In the genomic region with DNA sequence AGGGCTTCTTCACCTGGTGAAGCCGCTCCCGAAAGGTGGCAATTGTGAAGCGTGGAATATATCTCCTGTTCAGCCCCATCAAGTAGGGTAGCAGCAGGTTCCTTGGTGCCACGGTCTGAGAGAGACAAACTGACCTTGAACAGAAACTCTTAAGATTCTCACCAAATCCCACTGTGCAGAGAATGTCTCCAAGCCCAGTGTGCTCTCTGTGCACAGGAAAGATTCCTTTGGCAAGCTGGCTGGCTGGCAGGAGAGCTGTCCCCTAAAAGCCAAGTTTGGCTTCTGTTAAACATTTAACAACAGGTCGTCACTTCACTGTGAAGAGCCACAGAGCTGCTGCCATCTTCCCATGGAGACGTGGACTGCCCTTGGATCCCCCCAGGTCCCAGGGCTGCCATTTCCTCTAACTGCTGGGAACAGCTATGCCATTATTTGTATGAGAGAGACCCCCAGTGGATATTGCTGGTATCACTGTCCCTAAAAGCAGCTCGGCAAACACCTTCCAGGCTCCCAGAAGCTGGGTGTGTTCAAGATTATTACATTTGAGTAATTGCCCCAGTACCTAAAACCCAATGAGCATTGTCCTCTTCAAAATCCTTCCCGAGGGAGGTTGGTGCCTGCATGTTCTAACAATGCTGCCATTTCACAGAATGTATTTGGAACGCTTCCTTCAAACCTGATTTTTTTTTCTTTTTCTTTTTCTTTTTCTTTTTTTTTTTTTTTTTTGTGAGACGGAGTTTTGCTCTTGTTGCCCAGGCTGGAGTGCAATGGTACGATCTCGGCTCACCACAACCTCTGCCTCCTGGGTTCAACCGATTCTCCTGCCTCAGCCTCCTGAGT, we compare ENCODE assay signal across 1 cellular context.
TF ChIP-seq lines count a peak whose summit lies in the region.

No MANE protein-coding gene starts in this region.

TF ChIP-seq in K562, 482 proteins besides CTCF, POLR2A, EP300 and RAD21 (continued from another document and continues in another):
- TF ChIP-seq, protein P1, sequence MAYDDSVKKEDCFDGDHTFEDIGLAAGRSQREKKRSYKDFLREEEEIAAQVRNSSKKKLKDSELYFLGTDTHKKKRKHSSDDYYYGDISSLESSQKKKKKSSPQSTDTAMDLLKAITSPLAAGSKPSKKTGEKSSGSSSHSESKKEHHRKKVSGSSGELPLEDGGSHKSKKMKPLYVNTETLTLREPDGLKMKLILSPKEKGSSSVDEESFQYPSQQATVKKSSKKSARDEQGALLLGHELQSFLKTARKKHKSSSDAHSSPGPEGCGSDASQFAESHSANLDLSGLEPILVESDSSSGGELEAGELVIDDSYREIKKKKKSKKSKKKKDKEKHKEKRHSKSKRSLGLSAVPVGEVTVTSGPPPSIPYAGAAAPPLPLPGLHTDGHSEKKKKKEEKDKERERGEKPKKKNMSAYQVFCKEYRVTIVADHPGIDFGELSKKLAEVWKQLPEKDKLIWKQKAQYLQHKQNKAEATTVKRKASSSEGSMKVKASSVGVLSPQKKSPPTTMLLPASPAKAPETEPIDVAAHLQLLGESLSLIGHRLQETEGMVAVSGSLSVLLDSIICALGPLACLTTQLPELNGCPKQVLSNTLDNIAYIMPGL (CRISPR knock-in tag; IDR thresholded peaks at IDR 0.05) = no peak
- TF ChIP-seq NCOR1 (IDR thresholded peaks at IDR 0.05) (no peak), BMI1 (IDR thresholded peaks at IDR 0.05; ENCODE audit: low read length) (no peak), ZNF143 (CRISPR knock-in tag; IDR thresholded peaks at IDR 0.05) (no peak), TCF7 (IDR thresholded peaks at IDR 0.05; ENCODE audit: borderline replicate concordance) (no peak), SMC3 (conservative IDR thresholded peaks at IDR 0.05; ENCODE audit: insufficient read depth, low read depth, low read length) (peak; percentile 94), TCF7L2 (IDR thresholded peaks at IDR 0.05; ENCODE audit: low read depth, low read length) (no peak), ZNF12 (CRISPR knock-in tag; IDR thresholded peaks at IDR 0.05) (no peak), ZNF449 (CRISPR knock-in tag; IDR thresholded peaks at IDR 0.05) (no peak), TRIM28 (IDR thresholded peaks at IDR 0.05) (no peak), ARHGAP35 (IDR thresholded peaks at IDR 0.05; ENCODE audit: partially characterized antibody) (no peak), MYNN (IDR thresholded peaks at IDR 0.05) (peak; percentile 54; the same call in 1 of the 2 replicates), MYNN (CRISPR knock-in tag; IDR thresholded peaks at IDR 0.05) (no peak), ZFP30 (CRISPR knock-in tag; IDR thresholded peaks at IDR 0.05; ENCODE audit: borderline replicate concordance) (no peak), ATF4 (CRISPR knock-in tag; IDR thresholded peaks at IDR 0.05) (no peak), ZNF592 (IDR thresholded peaks at IDR 0.05) (peak; percentile 76), CBFA2T2 (conservative IDR thresholded peaks at IDR 0.05) (no peak), ZKSCAN8 (CRISPR knock-in tag; IDR thresholded peaks at IDR 0.05) (no peak), HDAC2 (IDR thresholded peaks at IDR 0.05) (peak; percentile 41; the same call in 1 of the 2 replicates), SMARCB1 (IDR thresholded peaks at IDR 0.05; ENCODE audit: insufficient read length, low read depth) (no peak), NCOA1 (IDR thresholded peaks at IDR 0.05; ENCODE audit: low read depth) (no peak), ZNF586 (CRISPR knock-in tag; conservative IDR thresholded peaks at IDR 0.05) (no peak), RFX1 (IDR thresholded peaks at IDR 0.05) (no peak), SMAD4 (CRISPR knock-in tag; conservative IDR thresholded peaks at IDR 0.05) (no peak), SIRT6 (IDR thresholded peaks at IDR 0.05; ENCODE audit: low read depth, low read length) (no peak), ZNF318 (IDR thresholded peaks at IDR 0.05; ENCODE audit: borderline replicate concordance in 1 of 2, low read depth in 1 of 2) (no peak), ZNF431 (CRISPR knock-in tag; IDR thresholded peaks at IDR 0.05) (no peak), KLF16 (IDR thresholded peaks at IDR 0.05) (no peak), ATF2 (CRISPR knock-in tag; IDR thresholded peaks at IDR 0.05) (no peak), NCOA2 (IDR thresholded peaks at IDR 0.05; ENCODE audit: partially characterized antibody in 2 of 2) (no peak), KLF10 (CRISPR knock-in tag; IDR thresholded peaks at IDR 0.05) (no peak)
- TF ChIP-seq, protein P2, sequence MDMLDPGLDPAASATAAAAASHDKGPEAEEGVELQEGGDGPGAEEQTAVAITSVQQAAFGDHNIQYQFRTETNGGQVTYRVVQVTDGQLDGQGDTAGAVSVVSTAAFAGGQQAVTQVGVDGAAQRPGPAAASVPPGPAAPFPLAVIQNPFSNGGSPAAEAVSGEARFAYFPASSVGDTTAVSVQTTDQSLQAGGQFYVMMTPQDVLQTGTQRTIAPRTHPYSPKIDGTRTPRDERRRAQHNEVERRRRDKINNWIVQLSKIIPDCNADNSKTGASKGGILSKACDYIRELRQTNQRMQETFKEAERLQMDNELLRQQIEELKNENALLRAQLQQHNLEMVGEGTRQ (CRISPR knock-in tag; IDR thresholded peaks at IDR 0.05) = no peak
- TF ChIP-seq, protein P3, sequence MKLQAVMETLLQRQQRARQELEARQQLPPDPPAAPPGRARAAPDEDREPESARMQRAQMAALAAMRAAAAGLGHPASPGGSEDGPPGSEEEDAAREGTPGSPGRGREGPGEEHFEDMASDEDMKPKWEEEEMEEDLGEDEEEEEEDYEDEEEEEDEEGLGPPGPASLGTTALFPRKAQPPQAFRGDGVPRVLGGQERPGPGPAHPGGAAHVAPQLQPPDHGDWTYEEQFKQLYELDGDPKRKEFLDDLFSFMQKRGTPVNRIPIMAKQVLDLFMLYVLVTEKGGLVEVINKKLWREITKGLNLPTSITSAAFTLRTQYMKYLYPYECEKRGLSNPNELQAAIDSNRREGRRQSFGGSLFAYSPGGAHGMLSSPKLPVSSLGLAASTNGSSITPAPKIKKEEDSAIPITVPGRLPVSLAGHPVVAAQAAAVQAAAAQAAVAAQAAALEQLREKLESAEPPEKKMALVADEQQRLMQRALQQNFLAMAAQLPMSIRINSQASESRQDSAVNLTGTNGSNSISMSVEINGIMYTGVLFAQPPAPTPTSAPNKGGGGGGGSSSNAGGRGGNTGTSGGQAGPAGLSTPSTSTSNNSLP (IDR thresholded peaks at IDR 0.05; ENCODE audit: borderline replicate concordance, low read depth, low read length) = no peak
- TF ChIP-seq, protein P4, sequence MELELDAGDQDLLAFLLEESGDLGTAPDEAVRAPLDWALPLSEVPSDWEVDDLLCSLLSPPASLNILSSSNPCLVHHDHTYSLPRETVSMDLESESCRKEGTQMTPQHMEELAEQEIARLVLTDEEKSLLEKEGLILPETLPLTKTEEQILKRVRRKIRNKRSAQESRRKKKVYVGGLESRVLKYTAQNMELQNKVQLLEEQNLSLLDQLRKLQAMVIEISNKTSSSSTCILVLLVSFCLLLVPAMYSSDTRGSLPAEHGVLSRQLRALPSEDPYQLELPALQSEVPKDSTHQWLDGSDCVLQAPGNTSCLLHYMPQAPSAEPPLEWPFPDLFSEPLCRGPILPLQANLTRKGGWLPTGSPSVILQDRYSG (tag; conservative IDR thresholded peaks at IDR 0.05; ENCODE audit: low read depth) = no peak
